In genomic region chr2:100905132-100905805, GRCh38 we compare ENCODE assay signal across 21 cellular contexts.
"Had no signal": no experiment of that assay in that cellular context is flagged by ENCODE, and none has a peak within 500 bp of the region (broad histone marks: within the 10 kb centered on the region; RNA-seq: fewer than 3 reads in every experiment).

No MANE protein-coding gene starts in this region.

- H3K4me1 ChIP-seq: left lung had no signal

- H3K36me3 ChIP-seq: left lung, WERI-Rb-1 had no signal

- ATAC-seq: activated CD8-positive, alpha-beta T cell treated with anti-CD3 and anti-CD28 coated beads, Interleukin-2, amount 10 ng/mL, durations not matched to agents 7 days and 5 days; activated T-helper 17 cell treated with anti-CD3 and anti-CD28 coated beads, Interleukin-2, amount 50 U/mL, for 72 hours; gastroesophageal sphincter; left lung; natural killer cell had no signal

- H3K4me3 ChIP-seq: ascending aorta, esophagus squamous epithelium, gastroesophageal sphincter, left lung, tibial artery had no signal

- H3K27me3 ChIP-seq: ascending aorta, brain microvascular endothelial cell, esophagus squamous epithelium, gastroesophageal sphincter, left lung, tibial artery had no signal

- H3K27ac ChIP-seq: ascending aorta, brain microvascular endothelial cell, esophagus squamous epithelium, gastroesophageal sphincter, left lung, tibial artery, WERI-Rb-1 had no signal

- DNase-seq: activated CD4-positive, alpha-beta T cell treated with anti-CD3 and anti-CD28 coated beads, Interleukin-2, amount 10 ng/mL, durations not matched to agents 7 days and 5 days; activated CD4-positive, CD25-positive, alpha-beta regulatory T cell treated with anti-CD3 and anti-CD28 coated beads, Interleukin-2, amount 50 U/mL, for 72 hours; activated CD8-positive, alpha-beta T cell treated with anti-CD3 and anti-CD28 coated beads, Interleukin-2, amount 10 ng/mL, durations not matched to agents 7 days and 5 days; activated T-cell treated with anti-CD3 and anti-CD28 coated beads, Interleukin-2, amount 50 U/mL, for 24 hours; brain microvascular endothelial cell; central memory CD4-positive, alpha-beta T cell; effector memory CD4-positive, alpha-beta T cell; esophagus squamous epithelium; kidney; left lung; mammary epithelial cell; midbrain; natural killer cell; retina; stimulated activated CD4-positive, alpha-beta T cell treated with anti-CD3 and anti-CD28 coated beads, Interleukin-4, amount 100 ng/mL, for 24 hours; stimulated activated naive CD4-positive, alpha-beta T cell treated with Interleukin-2 at 50 U/mL for 16 hours; tibial artery; WERI-Rb-1 had no signal

- H3K9me3 ChIP-seq: ascending aorta, gastroesophageal sphincter had no signal
